ENCODE assay signal across 7 cellular contexts in the genomic region with DNA sequence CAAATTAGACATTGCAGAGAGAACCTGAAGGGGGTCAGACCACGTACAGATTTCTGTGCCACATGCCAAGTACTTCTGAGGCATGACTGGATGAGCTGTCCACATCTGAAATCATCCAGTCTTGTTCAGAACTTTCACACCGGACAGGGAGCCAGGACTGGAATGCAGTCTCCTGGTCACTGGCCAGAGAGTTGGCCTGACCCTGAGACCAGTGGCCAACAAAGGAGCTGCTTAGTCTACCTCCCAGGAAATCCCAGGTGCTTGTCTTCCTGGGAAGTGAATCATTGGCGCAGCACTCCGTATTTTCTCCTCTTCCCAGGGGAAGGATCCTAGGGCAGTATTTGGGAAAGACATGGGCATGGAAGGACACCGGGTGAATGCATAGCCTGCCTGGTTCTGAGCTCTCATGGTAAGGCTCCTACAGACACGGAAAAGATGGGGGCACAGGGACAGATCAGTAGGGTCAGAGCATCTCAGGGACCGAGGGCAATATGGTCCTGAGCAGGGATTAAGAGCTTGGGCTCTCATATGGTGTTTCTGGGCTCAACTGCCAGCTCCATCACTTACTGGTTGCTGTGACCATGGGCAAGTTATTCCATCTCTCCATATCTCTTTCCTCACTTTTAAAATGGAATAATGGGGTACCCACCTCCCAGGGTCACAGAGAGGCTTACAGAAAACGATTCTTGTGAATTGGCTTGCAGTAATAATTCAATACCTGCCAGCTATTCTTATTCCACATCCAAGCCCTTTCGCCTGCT. TPM values are rescaled to one million over a fixed set of nuclear protein-coding genes. Genes with fewer than 3 reads are reported as not detected.
DNase-seq lines count a peak whose midpoint lies in the region; ATAC-seq and TF ChIP-seq lines count a peak whose summit lies in the region.

No MANE protein-coding gene starts in this region.

- peak overlapping the region; percentile 69 for H3K18ac ChIP-seq in neuronal stem cell (ENCODE audit: low read length)

- H3K4ac ChIP-seq in neuronal stem cell (ENCODE audit: low read length): no peak overlapping the region

- H3K27ac ChIP-seq in GM23248 (no peak overlapping the region), Panc1 (ENCODE audit: low read length) (peak overlapping the region; percentile 95), neuronal stem cell (replicated peaks; ENCODE audit: low read length) (peak overlapping the region; percentile 88)

- H3K23ac ChIP-seq in neuronal stem cell (ENCODE audit: low read depth, low read length, poor library complexity): no peak overlapping the region

- intact Hi-C loops in Panc1 (cut with micrococcal nuclease; ENCODE audit: unreplicated experiment): no loop called here

- peaks cover 7% of the 10 kb centered on the region; the same call in 1 of the 2 replicates for H3K4me1 ChIP-seq in GM23248 (ENCODE audit: insufficient read depth)
- peaks cover 51% of the 10 kb centered on the region for H3K4me1 ChIP-seq in Panc1 (ENCODE audit: control insufficient read depth, insufficient read depth, low read length)
- peaks cover 34 to 45% of the 10 kb centered on the region in 2 donors for H3K4me1 ChIP-seq in neuronal stem cell (ENCODE audit: control insufficient read depth in 2 of 2, insufficient read depth in 1 of 2, low read depth in 1 of 2, low read length in 2 of 2)

- no peaks in the 10 kb centered on the region for H3K9me2 ChIP-seq in GM23248 (ENCODE audit: insufficient read depth)

- 0 out of 2 replicates have a peak, but pooled peaks cover 14% of the 10 kb centered on the region for H3K79me2 ChIP-seq in GM23248 (ENCODE audit: insufficient read depth)

- H3K27ac Mint-ChIP-seq in endothelial cell (ENCODE audit: unreplicated experiment): peak overlapping the region; percentile 42

- H3K36me3 Mint-ChIP-seq in endothelial cell (ENCODE audit: low read depth, unreplicated experiment): peaks cover 31% of the 10 kb centered on the region

- no peak for ATAC-seq in Panc1
- no peak for ATAC-seq in activated CD4-positive, CD25-positive, alpha-beta regulatory T cell treated with anti-CD3 and anti-CD28 coated beads, Interleukin-2, amount 50 U/mL, for 24 hours
- ATAC-seq in GM21367 (IDR thresholded peaks at IDR 0.05; ENCODE audit: unreplicated experiment): no peak
- no peak for ATAC-seq in HG03565 (IDR thresholded peaks at IDR 0.05; ENCODE audit: unreplicated experiment)

- H3K27me3 Mint-ChIP-seq in endothelial cell (ENCODE audit: unreplicated experiment): peaks cover 14% of the 10 kb centered on the region

- H3K4me2 ChIP-seq in GM23248 (ENCODE audit: unreplicated experiment) (peak overlapping the region; percentile 86), neuronal stem cell (ENCODE audit: insufficient read depth, low read length, poor library complexity, severe bottlenecking) (peak overlapping the region; percentile 95)

- in situ Hi-C loops in GM23248 (cut with MboI) (loop anchor here (10.0 to 25.0 kb wide), 2 partner anchors 169 to 542 kb away; partner anchors contain the start of gene SEC31B), Panc1 (cut with HindIII; ENCODE audit: low pct_unique_long_range_greater_than_20kb, low sequenced_read_pairs) (no loop called here)

- H3K27me3 ChIP-seq in GM23248 (replicated peaks; ENCODE audit: insufficient read depth): no peaks in the 10 kb centered on the region
- no peaks in the 10 kb centered on the region for H3K27me3 ChIP-seq in Panc1 (ENCODE audit: control insufficient read depth, insufficient read depth, low read length)
- no peaks in the 10 kb centered on the region for H3K27me3 ChIP-seq in neuronal stem cell (ENCODE audit: control insufficient read depth in 3 of 3, insufficient read depth in 3 of 3, low read depth in 1 of 3, low read length in 3 of 3)

- peak overlapping the region; percentile 86 for H3K4me3 Mint-ChIP-seq in endothelial cell (ENCODE audit: unreplicated experiment)

- BruUV-seq in Panc1 (replicated peaks; lab: Mats Ljungman, UMichigan): TSS peak; percentile 96

- H2BK5ac ChIP-seq in neuronal stem cell (ENCODE audit: low read length): peak overlapping the region; percentile 84

- no peaks in the 10 kb centered on the region for H3F3A ChIP-seq in GM23248 (ENCODE audit: insufficient read depth)

- no peaks in the 10 kb centered on the region for H3K9me3 ChIP-seq in GM23248 (ENCODE audit: low read depth)
- no peaks in the 10 kb centered on the region for H3K9me3 ChIP-seq in Panc1 (ENCODE audit: control insufficient read depth, insufficient read depth, low read depth, low read length)
- peaks cover 0 to 9% of the 10 kb centered on the region in 2 donors for H3K9me3 ChIP-seq in neuronal stem cell (replicated peaks in 1 of 2; ENCODE audit: control insufficient read depth in 2 of 2, insufficient read depth in 1 of 2, low read depth in 1 of 2, low read length in 2 of 2)

- no peak overlapping the region for H3K14ac ChIP-seq in neuronal stem cell (ENCODE audit: low read length)

- H3K9me3 Mint-ChIP-seq in endothelial cell (ENCODE audit: unreplicated experiment): no peaks in the 10 kb centered on the region

- TF ChIP-seq CTCF in Panc1 (IDR thresholded peaks at IDR 0.05) (no peak), endothelial cell (IDR thresholded peaks at IDR 0.05; ENCODE audit: unreplicated experiment) (no peak)

- H3K4me3 ChIP-seq in GM23248 (peak overlapping the region; percentile 91), Panc1 (ENCODE audit: low read depth in 2 of 2, low read length in 2 of 2) (peak overlapping the region; percentile 89 to 94), neuronal stem cell (ENCODE audit: low read length in 2 of 2) (peak overlapping the region; percentile 80 to 96)

- CTCF ChIA-PET in Panc1 (lab: Charles Lee): interaction anchor here (0.5 to 1.2 kb wide), 3 partner anchors 27 to 173 kb away, joined by 4 to 7 read pairs (median 5); no protein-coding TSS in a partner anchor

- H4K91ac ChIP-seq in neuronal stem cell (ENCODE audit: low read depth, low read length, poor library complexity): no peak overlapping the region

- H3K9ac ChIP-seq in GM23248 (peak overlapping the region; percentile 81), neuronal stem cell (ENCODE audit: low read depth, low read length, poor library complexity) (no peak overlapping the region)

- H3K4me1 Mint-ChIP-seq in endothelial cell (ENCODE audit: unreplicated experiment): peaks cover 67% of the 10 kb centered on the region

- peak overlapping the region; percentile 90 for H2AFZ ChIP-seq in GM23248
- H2AFZ ChIP-seq in neuronal stem cell (ENCODE audit: low read length): peak overlapping the region; percentile 71

- peaks cover 2% of the 10 kb centered on the region for H3K79me1 ChIP-seq in neuronal stem cell (ENCODE audit: low read depth, low read length)

- DNase-seq in GM23248 (peak; percentile 74), Panc1 (ENCODE audit: low read depth, low spot score) (no peak), endothelial cell (ENCODE audit: low spot score) (no peak), neuronal stem cell (ENCODE audit: low spot score) (no peak)

- POLR2A ChIA-PET in Panc1 (lab: Charles Lee): interaction anchor here (0.5 to 1.5 kb wide), 3 partner anchors 12 to 120 kb away, joined by 3 to 14 read pairs (median 9); no protein-coding TSS in a partner anchor

- 39 to 45% methylated on average over 9 of the region's 9 CpGs for WGBS in GM23248 (ENCODE audit: low coverage in 1 of 2, low lambda C conversion rate in 2 of 2, missing lambda C conversion rate in 2 of 2), 2 experiments
- no CpG with 5 or more reads among the region's 9 CpGs for WGBS in neuronal stem cell (ENCODE audit: extremely low coverage in 2 of 2, insufficient read length in 2 of 2, insufficient replicate concordance in 1 of 2), 2 donors

- H4K8ac ChIP-seq in neuronal stem cell (ENCODE audit: low read depth, low read length): no peak overlapping the region

- no peaks in the 10 kb centered on the region for H3K36me3 ChIP-seq in GM23248 (ENCODE audit: low read depth)
- peaks cover 34% of the 10 kb centered on the region for H3K36me3 ChIP-seq in Panc1 (ENCODE audit: control insufficient read depth, insufficient read depth, low read length)
- peaks cover 28 to 31% of the 10 kb centered on the region in 2 donors for H3K36me3 ChIP-seq in neuronal stem cell (replicated peaks in 1 of 2; ENCODE audit: control insufficient read depth in 2 of 2, insufficient read depth in 2 of 2, low read length in 2 of 2)

- no peak overlapping the region for H2BK15ac ChIP-seq in neuronal stem cell (ENCODE audit: low read length)

- no peak overlapping the region for H2BK12ac ChIP-seq in neuronal stem cell (ENCODE audit: low read length)

- H2BK120ac ChIP-seq in neuronal stem cell (ENCODE audit: low read depth, low read length): no peak overlapping the region

- no peaks in the 10 kb centered on the region for H4K20me1 ChIP-seq in GM23248 (ENCODE audit: insufficient read depth)

- H2AK5ac ChIP-seq in neuronal stem cell (ENCODE audit: low read depth, low read length): peak overlapping the region; percentile 0

RNA-seq across cellular contexts. Expression of gene SCD, which starts 1.3 kb away (rescaled TPM):
- 19.5 and 24.2 TPM in 2 replicates for total RNA-seq in GM23248 (2014; rRNA removed; shearing (Covaris generic))
- 18.6 and 19.5 TPM in 2 replicates for polyA plus RNA-seq in GM23248 (2016; fragmentation: Nextera tagmentation; extraction: Ambion mirVana)
- 1,345 TPM for total RNA-seq in Panc1 (2021; ENCODE audit: unreplicated experiment)
- 948 TPM for polyA plus RNA-seq in Panc1 (2012; ENCODE audit: insufficient read length)
- 627 TPM for total RNA-seq in endothelial cell (ENCODE audit: unreplicated experiment)
- polyA plus RNA-seq in neuronal stem cell (2013, experiment 1 of 2): 373 TPM
- polyA plus RNA-seq in neuronal stem cell (2013, experiment 2 of 2): 380 TPM

RNA-seq across cellular contexts. Expression of gene PKD2L1, which starts 15.7 kb away (rescaled TPM):
- total RNA-seq in GM23248 (2014; rRNA removed; shearing (Covaris generic)): not detected in 2 replicates
- polyA plus RNA-seq in GM23248 (2016; fragmentation: Nextera tagmentation; extraction: Ambion mirVana): not detected in 2 replicates
- total RNA-seq in Panc1 (2021; ENCODE audit: unreplicated experiment): not detected
- polyA plus RNA-seq in Panc1 (2012; ENCODE audit: insufficient read length): not detected
- 0.44 TPM for total RNA-seq in endothelial cell (ENCODE audit: unreplicated experiment)
- polyA plus RNA-seq in neuronal stem cell (2013, experiment 1 of 2): 0.01 TPM
- polyA plus RNA-seq in neuronal stem cell (2013, experiment 2 of 2): 0.10 TPM

RNA-seq across cellular contexts. Expression of gene BLOC1S2, which starts 59.3 kb away (rescaled TPM):
- 56.7 and 72.6 TPM in 2 replicates for total RNA-seq in GM23248 (2014; rRNA removed; shearing (Covaris generic))
- 90.8 and 97.6 TPM in 2 replicates for polyA plus RNA-seq in GM23248 (2016; fragmentation: Nextera tagmentation; extraction: Ambion mirVana)
- total RNA-seq in Panc1 (2021; ENCODE audit: unreplicated experiment) (39.3 TPM), endothelial cell (ENCODE audit: unreplicated experiment) (63.2 TPM)
- polyA plus RNA-seq in Panc1 (2012; ENCODE audit: insufficient read length): 40.2 TPM
- polyA plus RNA-seq in neuronal stem cell (2013, experiment 1 of 2): 52.9 TPM
- 52.4 TPM for polyA plus RNA-seq in neuronal stem cell (2013, experiment 2 of 2)

Comparison
In these comparisons a context has a peak if more than half of its experiments do, and no peak if none do; other contexts are left out.
1. RNA of gene SCD, which starts 1.3 kb away (total RNA-seq): 1,345 TPM in Panc1 (single experiment) and 627 TPM in endothelial cell (single experiment); 19.5 to 24.2 TPM in GM23248; every median in the first group is over 10 times any median in the second.
2. Peak in every context shown above with its lines, with median percentiles within 50 percentile points of each other: H3K4me3 ChIP-seq.